In genomic region chr20:642013-642397, GRCh38 we compare ENCODE assay signal across 1 cellular context.
A peak's percentile ranks its signal among the peaks of the same experiment; 100 is the strongest.
TF ChIP-seq lines count a peak whose summit lies in the region.
"Not testable (repeated sequence)": the region's sequence is repeated elsewhere in the genome, so short reads cannot be mapped to it uniquely, and the experiment has no call there.

No MANE protein-coding gene starts in this region.

TF ChIP-seq in K562, 482 proteins besides CTCF, POLR2A, EP300 and RAD21:
- not testable (repeated sequence) for TF ChIP-seq ZNF740 (CRISPR knock-in tag; IDR thresholded peaks at IDR 0.05)
- peak in 1 of 2 experiments; percentile 96; a peak in 2 of 4 replicates for TF ChIP-seq ZNF740 (tag; IDR thresholded peaks at IDR 0.05)
- TF ChIP-seq VEZF1 (CRISPR knock-in tag; IDR thresholded peaks at IDR 0.05) = peak; percentile 73
TF ChIP-seq in K562: peak in this region for 2; not testable (repeated sequence) for 480.
